ENCODE assay signal across 8 cellular contexts in the genomic region with DNA sequence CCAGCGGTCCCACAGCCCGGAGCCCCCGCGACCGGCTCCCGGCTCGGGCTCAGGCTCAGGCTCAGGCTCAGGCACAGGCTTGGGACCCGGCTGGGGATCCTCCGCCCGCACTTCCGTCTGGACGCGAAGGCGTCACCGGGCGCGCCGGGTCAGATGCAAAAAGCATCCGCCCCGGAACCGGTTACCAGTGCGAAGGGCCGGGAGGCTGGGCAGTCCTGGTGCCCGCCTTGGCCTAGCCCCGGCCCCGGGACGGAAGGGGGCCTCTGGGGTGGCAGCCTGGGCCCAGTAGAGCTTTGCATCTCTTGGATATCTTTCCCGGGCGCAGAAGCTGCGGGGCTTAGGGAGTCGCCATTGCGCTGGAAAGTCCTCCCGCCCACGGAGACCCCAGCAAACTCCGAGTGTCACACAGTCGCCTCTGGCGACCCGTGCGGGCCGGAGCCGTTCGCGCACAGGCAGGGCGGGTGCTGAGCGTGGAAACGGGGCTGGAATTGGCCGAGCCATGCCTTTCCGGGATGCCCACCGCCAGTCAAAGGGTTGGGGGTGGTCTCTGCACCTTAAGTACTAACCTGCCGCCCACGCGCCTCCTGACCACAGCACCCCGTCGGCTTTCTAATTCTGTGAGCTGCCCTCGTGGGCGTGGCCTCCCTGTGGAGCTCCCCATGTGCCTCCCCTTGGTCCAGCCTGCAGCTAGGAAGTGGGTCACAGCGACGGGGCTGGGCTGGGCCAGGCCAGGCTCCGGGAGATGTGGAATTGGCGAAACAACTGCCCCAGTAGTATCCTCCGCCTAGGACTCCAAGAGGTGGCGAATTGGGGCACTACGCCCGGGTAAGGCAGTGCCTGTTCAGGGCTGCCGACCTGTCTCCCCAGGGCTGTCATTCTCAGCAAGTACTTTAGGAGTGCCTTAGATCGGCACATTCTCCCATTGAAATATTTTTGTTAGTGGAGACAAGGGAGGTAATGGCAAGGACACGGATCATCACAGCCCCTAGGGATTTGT.
DNase-seq lines count a peak whose midpoint lies in the region; ATAC-seq lines count a peak whose summit lies in the region.

A gene (minus strand): TSS at position 119 of the 997 bp plus-strand sequence. CDS start 129 bp downstream, outside the sequence.

- ATAC-seq in GM18868 (IDR thresholded peaks at IDR 0.05; ENCODE audit: unreplicated experiment): peak; percentile 82
- peak; percentile 72 for ATAC-seq in HG03103 (IDR thresholded peaks at IDR 0.05; ENCODE audit: low read depth, unreplicated experiment)

- peak; percentile 93 for DNase-seq in AG08396 (ENCODE audit: low spot score)
- peak; percentile 93 for DNase-seq in NCI-H2227 (lab: John Stamatoyannopoulos, UW; ENCODE audit: unreplicated experiment)
- peak; percentile 85 for DNase-seq in activated CD4-positive, CD25-positive, alpha-beta regulatory T cell treated with anti-CD3 and anti-CD28 coated beads, Interleukin-2, amount 50 U/mL, for 72 hours
- peak; percentile 91 for DNase-seq in cerebellar cortex (ENCODE audit: low spot score)
- DNase-seq in islet precursor cell: peak; percentile 94
- DNase-seq in stimulated activated CD4-positive, alpha-beta T cell treated with anti-CD3 and anti-CD28 coated beads, Interleukin-12 subunit alpha, Interleukin-12 subunit beta, amount 100 ng/mL, for 4 hours: peak; percentile 76

Comparison
In these comparisons a context has a peak if more than half of its experiments do, and no peak if none do; other contexts are left out.
1. Peak in every context shown above with its lines: DNase-seq and ATAC-seq.